Comparison of ENCODE assay signal across 13 cellular contexts in the genomic region with DNA sequence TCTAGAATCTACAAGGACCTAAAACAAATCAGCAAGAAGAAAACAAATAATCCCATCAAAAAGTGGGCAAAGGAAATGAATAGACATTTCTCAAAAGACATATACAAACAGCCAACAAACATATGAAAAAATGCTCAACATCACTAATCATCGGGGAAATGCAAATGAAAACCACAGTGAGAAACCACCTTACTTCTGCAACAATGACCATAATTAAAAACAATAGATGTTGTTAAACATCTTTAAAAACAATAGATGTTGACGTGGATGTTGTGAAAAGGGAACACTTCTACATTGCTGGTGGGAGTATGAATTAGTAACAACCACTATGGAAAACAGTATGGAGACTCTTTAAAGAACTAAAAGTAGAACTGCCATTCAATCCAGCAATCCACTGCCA.
"Had no signal": no experiment of that assay in that cellular context is flagged by ENCODE, and none has a peak within 500 bp of the region (broad histone marks: within the 10 kb centered on the region; RNA-seq: fewer than 3 reads in every experiment).

No MANE protein-coding gene starts in this region.

- H3K27ac ChIP-seq: epithelial cell of prostate, hepatocyte, neutrophil, tibial artery, uterus had no signal

- H3K9me3 ChIP-seq: neutrophil, tibial artery, uterus had no signal

- H3K4me1 ChIP-seq: tibial artery, uterus had no signal

- DNase-seq: activated T-cell treated with anti-CD3 and anti-CD28 coated beads, Interleukin-2, amount 50 U/mL, for 4 hours; caudate nucleus; cortex of kidney; effector CD8-positive, alpha-beta T cell; kidney glomerular epithelial cell; posterior cingulate gyrus; stimulated activated CD4-positive, alpha-beta T cell treated with anti-CD3 and anti-CD28 coated beads, Interleukin-4, amount 100 ng/mL, for 4 hours; T1000; tibial artery; uterus had no signal

- H3K36me3 ChIP-seq: neutrophil, tibial artery, uterus had no signal

- H3K4me3 ChIP-seq: hepatocyte, tibial artery, uterus had no signal

- H3K4me3 Mint-ChIP-seq: activated T-cell treated with anti-CD3 and anti-CD28 coated beads, Interleukin-2, amount 50 U/mL, for 4 hours had no signal

- H3K27me3 ChIP-seq: hepatocyte, neutrophil, tibial artery, uterus had no signal
